Comparison of ENCODE assay signal across 10 cellular contexts in the genomic region with DNA sequence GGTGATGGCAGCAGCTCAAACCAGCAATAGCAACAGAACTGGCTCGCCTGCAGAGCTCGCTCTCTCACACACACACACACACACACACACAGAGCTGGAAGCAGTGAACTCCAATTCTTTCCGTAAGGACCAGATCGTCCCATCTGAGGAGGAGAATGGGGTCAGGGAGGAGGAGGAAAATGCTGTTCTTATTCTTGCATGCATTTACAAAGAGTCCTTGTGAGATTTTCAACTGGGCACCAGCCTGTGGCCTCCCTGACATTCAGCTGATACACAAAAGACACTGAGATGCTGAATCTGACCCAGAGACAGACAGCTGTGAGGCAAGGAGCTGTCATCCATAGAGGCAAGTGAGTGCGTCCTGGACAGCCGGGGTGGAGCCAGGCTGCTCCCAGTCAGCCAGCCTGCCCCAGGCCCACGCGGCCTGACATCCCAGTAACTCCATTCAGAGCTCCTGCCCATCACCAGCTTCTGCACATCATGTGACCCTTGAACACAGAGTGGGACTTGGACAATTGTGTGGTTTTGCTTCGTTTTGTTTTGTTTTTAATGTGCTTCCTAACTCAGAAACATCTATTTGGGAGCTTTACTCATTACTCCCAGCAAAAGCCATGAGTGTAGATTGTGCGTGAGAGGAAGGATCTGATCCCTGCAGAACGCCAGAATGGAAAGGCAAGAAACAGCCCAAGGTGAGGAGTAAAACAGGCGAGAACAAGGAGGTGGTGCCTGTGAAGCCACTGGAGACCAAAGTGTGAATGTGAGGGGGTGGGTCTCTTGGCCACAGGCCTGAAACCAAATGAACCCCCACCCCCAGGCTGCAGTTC. TPM values are rescaled to one million over a fixed set of nuclear protein-coding genes. Genes with fewer than 3 reads are reported as not detected.
DNase-seq lines count a peak whose midpoint lies in the region; ATAC-seq and TF ChIP-seq lines count a peak whose summit lies in the region.
"Had no signal": no experiment of that assay in that cellular context is flagged by ENCODE, and none has a peak within 500 bp of the region (broad histone marks: within the 10 kb centered on the region; RNA-seq: fewer than 3 reads in every experiment).

No MANE protein-coding gene starts in this region.

- H3K4me3 Mint-ChIP-seq in brain: peak overlapping the region in 3 of 5 experiments; percentile 59 to 94 (median 85)
- H3K4me3 Mint-ChIP-seq in memory B cell: peak overlapping the region; percentile 99

- ATAC-seq in memory B cell (ENCODE audit: low read depth) (no peak), HG03439 (IDR thresholded peaks at IDR 0.05; ENCODE audit: unreplicated experiment) (no peak)

- TF ChIP-seq CTCF in brain (conservative IDR thresholded peaks at IDR 0.05) (no peak), testis (IDR thresholded peaks at IDR 0.05) (no peak)

- intact Hi-C loops in testis (cut with DNase I; ENCODE audit: low total_unique reads): no loop called here

- no peaks in the 10 kb centered on the region for H3K27me3 ChIP-seq in testis
- H3K27me3 ChIP-seq: BE2C had no signal

- 30 to 41% methylated on average over 12 of the region's 12 CpGs for WGBS in testis, 2 donors

- peaks cover 42% of the 10 kb centered on the region for H3K4me1 Mint-ChIP-seq in brain
- peaks cover 44% of the 10 kb centered on the region for H3K4me1 Mint-ChIP-seq in memory B cell

- DNase-seq in activated effector memory CD4-positive, alpha-beta T cell treated with anti-CD3 and anti-CD28 coated beads, Interleukin-2, amount 50 U/mL, for 16 hours: peak; percentile 66
- DNase-seq in activated effector memory CD4-positive, alpha-beta T cell treated with Interleukin-2 at 50 U/mL for 16 hours: no peak
- no peak for DNase-seq in memory B cell (ENCODE audit: low spot score in 2 of 2)
- DNase-seq in testis: peak; percentile 70
- DNase-seq in DMS79 treated with DMSO at 0.1 percent for 48 hours (lab: John Stamatoyannopoulos, UW): no peak
- DNase-seq in activated gamma-delta T cell (lab: John Stamatoyannopoulos, UW): no peak
- DNase-seq: BE2C had no signal

- peak overlapping the region; percentile 63 to 91 for H3K27ac ChIP-seq in testis

- H3K4me1 ChIP-seq in testis: peaks cover 19% of the 10 kb centered on the region
- H3K4me1 ChIP-seq: BE2C had no signal

- no peaks in the 10 kb centered on the region for H3K9me3 ChIP-seq in testis
- H3K9me3 ChIP-seq: BE2C had no signal

- H3K36me3 Mint-ChIP-seq in brain: no peaks in the 10 kb centered on the region
- H3K36me3 Mint-ChIP-seq in memory B cell: peaks cover 21% of the 10 kb centered on the region

- peak overlapping the region in 1 of 2 donors; percentile 90 for H3K4me3 ChIP-seq in testis

- no peaks in the 10 kb centered on the region for H3K9me3 Mint-ChIP-seq in brain
- no peaks in the 10 kb centered on the region for H3K9me3 Mint-ChIP-seq in memory B cell

- peak overlapping the region in 3 of 5 experiments; percentile 36 to 97 (median 38) for H3K27ac Mint-ChIP-seq in brain
- H3K27ac Mint-ChIP-seq in memory B cell: peak overlapping the region; percentile 96

- no peaks in the 10 kb centered on the region for H3K36me3 ChIP-seq in testis (ENCODE audit: low read depth, missing control alignments)
- H3K36me3 ChIP-seq: BE2C had no signal

- TF ChIP-seq POLR2A in testis (IDR thresholded peaks at IDR 0.05): no peak

- peaks cover 19% of the 10 kb centered on the region for H3K27me3 Mint-ChIP-seq in brain
- no peaks in the 10 kb centered on the region for H3K27me3 Mint-ChIP-seq in memory B cell

RNA-seq across cellular contexts. Expression of gene SERPINB9, which starts 2.1 kb away (rescaled TPM):
- polyA plus RNA-seq in brain (ENCODE audit: insufficient read depth, low read depth, low replicate concordance): 2.4 TPM
- 10 to 100 TPM; 33.9 to 60.0 TPM for total RNA-seq in testis
- 19.1 TPM for polyA plus RNA-seq in testis (ENCODE audit: insufficient read depth, low read depth, low replicate concordance)

RNA-seq across cellular contexts. Expression of gene SERPINB1, which starts 59.4 kb away (rescaled TPM):
- polyA plus RNA-seq in brain (ENCODE audit: insufficient read depth, low read depth, low replicate concordance) (14.8 TPM), testis (ENCODE audit: insufficient read depth, low read depth, low replicate concordance) (19.4 TPM)
- 10 to 100 TPM; 15.0 to 19.6 TPM for total RNA-seq in testis
- polyA plus RNA-seq: neural cell had no signal

Comparison
In these comparisons a context has a peak if more than half of its experiments do, and no peak if none do; other contexts are left out.
1. DNase-seq: peak in activated effector memory CD4-positive, alpha-beta T cell treated with anti-CD3 and anti-CD28 coated beads, Interleukin-2, amount 50 U/mL, for 16 hours (single experiment) and testis (single experiment); none in activated effector memory CD4-positive, alpha-beta T cell treated with Interleukin-2 at 50 U/mL for 16 hours (single experiment), memory B cell (0 of 2), DMS79 treated with DMSO at 0.1 percent for 48 hours (single experiment) and activated gamma-delta T cell (single experiment).